26 cellular contexts compared by ENCODE assay signal in genomic region chr12:20885116-20885515, GRCh38.
"Had no signal": no experiment of that assay in that cellular context is flagged by ENCODE, and none has a peak within 500 bp of the region (broad histone marks: within the 10 kb centered on the region; RNA-seq: fewer than 3 reads in every experiment).

No MANE protein-coding gene starts in this region.

- H3K9me3 Mint-ChIP-seq: activated CD4-positive, alpha-beta T cell treated with anti-CD3 and anti-CD28 coated beads, Interleukin-2, amount 10 ng/mL, durations not matched to agents 7 days and 5 days had no signal

- H3K4me3 ChIP-seq: ascending aorta, esophagus squamous epithelium had no signal

- H3K36me3 Mint-ChIP-seq: activated naive CD4-positive, alpha-beta T cell treated with anti-CD3 and anti-CD28 coated beads, Interleukin-2, amount 10 ng/mL, durations not matched to agents 7 days and 5 days; activated naive CD4-positive, alpha-beta T cell treated with anti-CD3 and anti-CD28 coated beads, Interleukin-2, amount 50 U/mL, for 72 hours; activated naive CD8-positive, alpha-beta T cell treated with anti-CD3 and anti-CD28 coated beads, Interleukin-2, amount 10 ng/mL, durations not matched to agents 7 days and 5 days had no signal

- DNase-seq: activated CD4-positive, alpha-beta memory T cell treated with anti-CD3 and anti-CD28 coated beads, Interleukin-2, amount 10 ng/mL, durations not matched to agents 7 days and 5 days; activated CD4-positive, alpha-beta T cell treated with anti-CD3 and anti-CD28 coated beads for 1 hour; activated CD4-positive, alpha-beta T cell treated with anti-CD3 and anti-CD28 coated beads for 4 hours; activated CD4-positive, alpha-beta T cell treated with anti-CD3 and anti-CD28 coated beads, Interleukin-2, amount 10 ng/mL, durations not matched to agents 7 days and 5 days; activated CD4-positive, alpha-beta T cell treated with anti-CD3 and anti-CD28 coated beads, Interleukin-2, amount 50 U/mL, for 4 hours; activated CD4-positive, CD25-positive, alpha-beta regulatory T cell; activated CD8-positive, alpha-beta memory T cell treated with anti-CD3 and anti-CD28 coated beads, Interleukin-2, amount 50 U/mL, for 48 hours; activated gamma-delta T cell; activated naive CD4-positive, alpha-beta T cell; activated naive CD4-positive, alpha-beta T cell treated with anti-CD3 and anti-CD28 coated beads, Interleukin-2, amount 10 ng/mL, durations not matched to agents 7 days and 5 days; activated naive CD8-positive, alpha-beta T cell treated with anti-CD3 and anti-CD28 coated beads, Interleukin-2, amount 10 ng/mL, durations not matched to agents 7 days and 5 days; activated T-cell treated with anti-CD3 and anti-CD28 coated beads for 4 hours; activated T-cell treated with anti-CD3 and anti-CD28 coated beads, Interleukin-2, amount 50 U/mL, for 24 hours; activated T-cell treated with anti-CD3 and anti-CD28 coated beads, Interleukin-2, amount 50 U/mL, for 72 hours; brain microvascular endothelial cell; cortex of kidney; dermis blood vessel endothelial cell; effector CD4-positive, alpha-beta T cell; effector memory CD8-positive, alpha-beta T cell; esophagus squamous epithelium; foreskin fibroblast; head of caudate nucleus; T-helper 2 cell had no signal

- H3K27me3 Mint-ChIP-seq: activated CD4-positive, alpha-beta memory T cell treated with anti-CD3 and anti-CD28 coated beads, Interleukin-2, amount 10 ng/mL, durations not matched to agents 7 days and 5 days; activated CD4-positive, alpha-beta T cell treated with anti-CD3 and anti-CD28 coated beads, Interleukin-2, amount 10 ng/mL, durations not matched to agents 7 days and 5 days; activated naive CD4-positive, alpha-beta T cell treated with anti-CD3 and anti-CD28 coated beads, Interleukin-2, amount 10 ng/mL, durations not matched to agents 7 days and 5 days; activated naive CD8-positive, alpha-beta T cell treated with anti-CD3 and anti-CD28 coated beads, Interleukin-2, amount 10 ng/mL, durations not matched to agents 7 days and 5 days; activated T-cell treated with anti-CD3 and anti-CD28 coated beads, Interleukin-2, amount 50 U/mL, for 24 hours; central memory CD8-positive, alpha-beta T cell; effector memory CD8-positive, alpha-beta T cell had no signal

- H3K27ac Mint-ChIP-seq: activated CD4-positive, alpha-beta memory T cell treated with anti-CD3 and anti-CD28 coated beads, Interleukin-2, amount 10 ng/mL, durations not matched to agents 7 days and 5 days; activated CD4-positive, alpha-beta T cell treated with anti-CD3 and anti-CD28 coated beads, Interleukin-2, amount 10 ng/mL, durations not matched to agents 7 days and 5 days; activated naive CD4-positive, alpha-beta T cell treated with anti-CD3 and anti-CD28 coated beads, Interleukin-2, amount 10 ng/mL, durations not matched to agents 7 days and 5 days; activated naive CD4-positive, alpha-beta T cell treated with anti-CD3 and anti-CD28 coated beads, Interleukin-2, amount 50 U/mL, for 72 hours; activated naive CD8-positive, alpha-beta T cell treated with anti-CD3 and anti-CD28 coated beads, Interleukin-2, amount 10 ng/mL, durations not matched to agents 7 days and 5 days; activated T-cell treated with anti-CD3 and anti-CD28 coated beads, Interleukin-2, amount 50 U/mL, for 24 hours; activated T-cell treated with anti-CD3 and anti-CD28 coated beads, Interleukin-2, amount 50 U/mL, for 72 hours; effector memory CD8-positive, alpha-beta T cell had no signal

- H3K4me3 Mint-ChIP-seq: activated CD4-positive, alpha-beta memory T cell treated with anti-CD3 and anti-CD28 coated beads, Interleukin-2, amount 10 ng/mL, durations not matched to agents 7 days and 5 days; activated CD4-positive, alpha-beta T cell treated with anti-CD3 and anti-CD28 coated beads, Interleukin-2, amount 10 ng/mL, durations not matched to agents 7 days and 5 days; activated naive CD4-positive, alpha-beta T cell treated with anti-CD3 and anti-CD28 coated beads, Interleukin-2, amount 10 ng/mL, durations not matched to agents 7 days and 5 days; activated naive CD8-positive, alpha-beta T cell treated with anti-CD3 and anti-CD28 coated beads, Interleukin-2, amount 10 ng/mL, durations not matched to agents 7 days and 5 days; activated T-cell treated with anti-CD3 and anti-CD28 coated beads, Interleukin-2, amount 50 U/mL, for 24 hours; activated T-cell treated with anti-CD3 and anti-CD28 coated beads, Interleukin-2, amount 50 U/mL, for 72 hours; central memory CD8-positive, alpha-beta T cell; effector memory CD8-positive, alpha-beta T cell had no signal

- H3K4me1 Mint-ChIP-seq: activated CD4-positive, alpha-beta memory T cell treated with anti-CD3 and anti-CD28 coated beads, Interleukin-2, amount 10 ng/mL, durations not matched to agents 7 days and 5 days; activated CD4-positive, alpha-beta T cell treated with anti-CD3 and anti-CD28 coated beads, Interleukin-2, amount 10 ng/mL, durations not matched to agents 7 days and 5 days; activated naive CD4-positive, alpha-beta T cell treated with anti-CD3 and anti-CD28 coated beads, Interleukin-2, amount 10 ng/mL, durations not matched to agents 7 days and 5 days; activated naive CD8-positive, alpha-beta T cell treated with anti-CD3 and anti-CD28 coated beads, Interleukin-2, amount 10 ng/mL, durations not matched to agents 7 days and 5 days; central memory CD8-positive, alpha-beta T cell had no signal
